Comparison of ENCODE assay signal across 8 cellular contexts in the genomic region with DNA sequence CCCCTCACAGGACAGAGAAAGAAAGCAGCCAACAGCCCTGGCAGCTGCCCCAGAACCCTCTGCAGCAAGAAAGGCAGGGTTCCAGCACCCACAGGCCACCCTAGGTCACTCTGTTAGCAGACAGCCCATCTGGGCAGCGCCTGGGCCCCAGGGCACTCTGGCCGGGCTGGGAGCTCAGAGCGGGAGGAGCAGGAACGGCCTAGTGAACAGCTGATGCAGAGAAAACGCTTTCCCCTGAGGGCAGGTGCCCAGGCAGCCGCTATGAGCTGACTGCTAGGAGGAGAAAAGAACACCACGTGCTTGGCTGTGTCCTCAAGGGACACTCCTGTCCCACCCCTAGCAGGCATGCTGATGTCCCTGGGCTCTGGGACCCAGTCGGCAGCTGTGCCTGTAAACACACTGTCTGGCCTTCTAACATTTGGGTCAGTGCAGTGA. TPM values are rescaled to one million over a fixed set of nuclear protein-coding genes. Genes with fewer than 3 reads are reported as not detected.
DNase-seq lines count a peak whose midpoint lies in the region; ATAC-seq and TF ChIP-seq lines count a peak whose summit lies in the region.

No MANE protein-coding gene starts in this region.

- peak overlapping the region; percentile 95 for H3K27ac Mint-ChIP-seq in activated T-cell treated with anti-CD3 and anti-CD28 coated beads, Interleukin-2, amount 50 U/mL, for 24 hours
- peak overlapping the region; percentile 80 for H3K27ac Mint-ChIP-seq in activated T-helper 2 cell treated with anti-CD3 and anti-CD28 coated beads, Interferon-gamma antibody, Interleukin-2, Interleukin-4, amounts not matched to agents 10 μg/mL and 5 μg/mL and 100 μg/mL, durations not matched to agents 14 hours and 24 hours and 36 hours

- ATAC-seq in left lung (peak; percentile 38), HG02852 (IDR thresholded peaks at IDR 0.05; ENCODE audit: unreplicated experiment) (no peak), HG03095 (IDR thresholded peaks at IDR 0.05; ENCODE audit: unreplicated experiment) (no peak)

- intact Hi-C loops in activated T-helper 2 cell treated with anti-CD3 and anti-CD28 coated beads, Interferon-gamma antibody, Interleukin-2, Interleukin-4, amounts not matched to agents 10 μg/mL and 5 μg/mL and 100 μg/mL, durations not matched to agents 14 hours and 24 hours and 36 hours (cut with micrococcal nuclease), result loop anchor here (5.0 kb wide), 1 partner anchor 82 kb away; the partner anchor contains the start of gene GTF3C5
- intact Hi-C loops in left lung (cut with DNase I) (no loop called here), tibial artery (cut with DNase I; ENCODE audit: low total_unique reads) (no loop called here)

- no peaks in the 10 kb centered on the region for H3K9me3 ChIP-seq in left lung
- no peaks in the 10 kb centered on the region for H3K9me3 ChIP-seq in tibial artery

- no peaks in the 10 kb centered on the region for H3K9me3 Mint-ChIP-seq in activated T-cell treated with anti-CD3 and anti-CD28 coated beads, Interleukin-2, amount 50 U/mL, for 24 hours
- no peaks in the 10 kb centered on the region for H3K9me3 Mint-ChIP-seq in activated T-helper 2 cell treated with anti-CD3 and anti-CD28 coated beads, Interferon-gamma antibody, Interleukin-2, Interleukin-4, amounts not matched to agents 10 μg/mL and 5 μg/mL and 100 μg/mL, durations not matched to agents 14 hours and 24 hours and 36 hours

- peaks cover 39% of the 10 kb centered on the region for H3K36me3 Mint-ChIP-seq in activated T-cell treated with anti-CD3 and anti-CD28 coated beads, Interleukin-2, amount 50 U/mL, for 24 hours (ENCODE audit: low read depth)
- H3K36me3 Mint-ChIP-seq in activated T-helper 2 cell treated with anti-CD3 and anti-CD28 coated beads, Interferon-gamma antibody, Interleukin-2, Interleukin-4, amounts not matched to agents 10 μg/mL and 5 μg/mL and 100 μg/mL, durations not matched to agents 14 hours and 24 hours and 36 hours (ENCODE audit: low read depth), result peaks cover 21% of the 10 kb centered on the region

- H3K27me3 ChIP-seq in left lung (no peaks in the 10 kb centered on the region), tibial artery (no peaks in the 10 kb centered on the region)

- no peak for TF ChIP-seq CTCF in left lung (IDR thresholded peaks at IDR 0.05)
- TF ChIP-seq CTCF in tibial artery (IDR thresholded peaks at IDR 0.05), result no peak

- H3K4me3 ChIP-seq in left lung, result peak overlapping the region in 1 of 2 donors; percentile 21
- no peak overlapping the region for H3K4me3 ChIP-seq in tibial artery

- H3K4me1 ChIP-seq in left lung, result peaks cover 41 to 83% of the 10 kb centered on the region in 2 donors
- peaks cover 0 to 70% (median 48%) of the 10 kb centered on the region in 4 donors for H3K4me1 ChIP-seq in tibial artery

- H3K4me3 Mint-ChIP-seq in activated T-cell treated with anti-CD3 and anti-CD28 coated beads, Interleukin-2, amount 50 U/mL, for 24 hours, result no peak overlapping the region
- no peak overlapping the region for H3K4me3 Mint-ChIP-seq in activated T-helper 2 cell treated with anti-CD3 and anti-CD28 coated beads, Interferon-gamma antibody, Interleukin-2, Interleukin-4, amounts not matched to agents 10 μg/mL and 5 μg/mL and 100 μg/mL, durations not matched to agents 14 hours and 24 hours and 36 hours (ENCODE audit: low read depth)

- H3K4me1 Mint-ChIP-seq in activated T-cell treated with anti-CD3 and anti-CD28 coated beads, Interleukin-2, amount 50 U/mL, for 24 hours (ENCODE audit: low read depth), result peaks cover 71% of the 10 kb centered on the region
- H3K4me1 Mint-ChIP-seq in activated T-helper 2 cell treated with anti-CD3 and anti-CD28 coated beads, Interferon-gamma antibody, Interleukin-2, Interleukin-4, amounts not matched to agents 10 μg/mL and 5 μg/mL and 100 μg/mL, durations not matched to agents 14 hours and 24 hours and 36 hours (ENCODE audit: low read depth), result peaks cover 31% of the 10 kb centered on the region

- no peaks in the 10 kb centered on the region for H3K27me3 Mint-ChIP-seq in activated T-cell treated with anti-CD3 and anti-CD28 coated beads, Interleukin-2, amount 50 U/mL, for 24 hours
- H3K27me3 Mint-ChIP-seq in activated T-helper 2 cell treated with anti-CD3 and anti-CD28 coated beads, Interferon-gamma antibody, Interleukin-2, Interleukin-4, amounts not matched to agents 10 μg/mL and 5 μg/mL and 100 μg/mL, durations not matched to agents 14 hours and 24 hours and 36 hours (ENCODE audit: low read depth), result no peaks in the 10 kb centered on the region

- DNase-seq in activated T-cell treated with anti-CD3 and anti-CD28 coated beads, Interleukin-2, amount 50 U/mL, for 24 hours, result no peak
- DNase-seq in activated T-cell treated with anti-CD3 and anti-CD28 coated beads for 4 hours (no peak), left lung (peak; percentile 48 to 77), tibial artery (peak; percentile 21 to 73), NCI-H2227 treated with DMSO at 0.1 percent for 48 hours (lab: John Stamatoyannopoulos, UW) (no peak)
- DNase-seq in activated T-helper 2 cell treated with anti-CD3 and anti-CD28 coated beads, Interferon-gamma antibody, Interleukin-2, Interleukin-4, amounts not matched to agents 10 μg/mL and 5 μg/mL and 100 μg/mL, durations not matched to agents 14 hours and 24 hours and 36 hours (ENCODE audit: low spot score), result no peak

- H3K36me3 ChIP-seq in left lung (peaks cover 0 to 25% of the 10 kb centered on the region in 2 donors), tibial artery (peaks cover 8 to 28% (median 21%) of the 10 kb centered on the region in 3 donors)

- H3K27ac ChIP-seq in left lung (peak overlapping the region; percentile 58 to 92), tibial artery (peak overlapping the region; percentile 59 to 68)

RNA-seq across cellular contexts. Expression of gene RALGDS, which starts 6.6 kb away (rescaled TPM):
- total RNA-seq in activated T-helper 2 cell treated with anti-CD3 and anti-CD28 coated beads, Interferon-gamma antibody, Interleukin-2, Interleukin-4, amounts not matched to agents 10 μg/mL and 5 μg/mL and 100 μg/mL, durations not matched to agents 14 hours and 24 hours and 36 hours, result 78.8 and 85.8 TPM in 2 replicates
- 10 to 100 TPM; 56.4 to 58.9 TPM for total RNA-seq in left lung

RNA-seq across cellular contexts. Expression of gene GBGT1, which starts 49.2 kb away (rescaled TPM):
- 6.8 and 7.4 TPM in 2 replicates for total RNA-seq in activated T-helper 2 cell treated with anti-CD3 and anti-CD28 coated beads, Interferon-gamma antibody, Interleukin-2, Interleukin-4, amounts not matched to agents 10 μg/mL and 5 μg/mL and 100 μg/mL, durations not matched to agents 14 hours and 24 hours and 36 hours
- total RNA-seq in left lung, result 10 to 100 TPM; 22.2 to 45.1 TPM

RNA-seq across cellular contexts. Expression of gene CEL, which starts 52.7 kb away (rescaled TPM):
- 2.0 and 2.1 TPM in 2 replicates for total RNA-seq in activated T-helper 2 cell treated with anti-CD3 and anti-CD28 coated beads, Interferon-gamma antibody, Interleukin-2, Interleukin-4, amounts not matched to agents 10 μg/mL and 5 μg/mL and 100 μg/mL, durations not matched to agents 14 hours and 24 hours and 36 hours
- 1 to 10 TPM in 1 of 2 donors, under 1 TPM in 1; 0.47 to 1.1 TPM for total RNA-seq in left lung

Comparison
In these comparisons a context has a peak if more than half of its experiments do, and no peak if none do; other contexts are left out.
1. DNase-seq: peak in left lung (2 of 2) and tibial artery (2 of 2); none in activated T-cell treated with anti-CD3 and anti-CD28 coated beads, Interleukin-2, amount 50 U/mL, for 24 hours (single experiment), activated T-cell treated with anti-CD3 and anti-CD28 coated beads for 4 hours (single experiment), activated T-helper 2 cell treated with anti-CD3 and anti-CD28 coated beads, Interferon-gamma antibody, Interleukin-2, Interleukin-4, amounts not matched to agents 10 μg/mL and 5 μg/mL and 100 μg/mL, durations not matched to agents 14 hours and 24 hours and 36 hours (single experiment) and NCI-H2227 treated with DMSO at 0.1 percent for 48 hours (single experiment).